In genomic region chr1:156504821-156505678, GRCh38 we compare ENCODE assay signal across 8 cellular contexts. TPM values are rescaled to one million over a fixed set of nuclear protein-coding genes. Genes with fewer than 3 reads are reported as not detected.
DNase-seq lines count a peak whose midpoint lies in the region; ATAC-seq and TF ChIP-seq lines count a peak whose summit lies in the region.

No MANE protein-coding gene starts in this region.

- H3K27me3 Mint-ChIP-seq in activated naive CD8-positive, alpha-beta T cell = no peaks in the 10 kb centered on the region

- H3K4me3 ChIP-seq in HCT116 (replicated peaks in 1 of 2; ENCODE audit: low read depth in 1 of 2, low read length in 2 of 2) = peak overlapping the region; percentile 39 to 47

- BruUV-seq in HCT116 (replicated peaks; lab: Mats Ljungman, UMichigan) = no TSS peak

- H3K9me3 Mint-ChIP-seq in activated naive CD8-positive, alpha-beta T cell (ENCODE audit: low read depth) = no peaks in the 10 kb centered on the region

- no peaks in the 10 kb centered on the region for H3K36me3 Mint-ChIP-seq in activated naive CD8-positive, alpha-beta T cell

- H2AFZ ChIP-seq in HCT116 (ENCODE audit: low read depth, low read length, poor library complexity, severe bottlenecking) = no peak overlapping the region

- no peaks in the 10 kb centered on the region for H3K27me3 ChIP-seq in HCT116 (ENCODE audit: insufficient read depth, low read length)

- no peaks in the 10 kb centered on the region for H3K9me2 ChIP-seq in HCT116 (ENCODE audit: insufficient read depth)

- H3K79me2 ChIP-seq in HCT116 (ENCODE audit: insufficient read depth, low read length) = peaks cover 5% of the 10 kb centered on the region

- TF ChIP-seq CTCF in HCT116 (IDR thresholded peaks at IDR 0.05 in 2 of 3, conservative IDR thresholded peaks at IDR 0.05 in 1 of 3; ENCODE audit: borderline replicate concordance in 1 of 3, insufficient read depth in 1 of 3, low read depth in 2 of 3, low read length in 2 of 3) (no peak), omental fat pad (IDR thresholded peaks at IDR 0.05) (no peak)

- H4K20me1 ChIP-seq in HCT116 (ENCODE audit: insufficient read depth) = no peaks in the 10 kb centered on the region

- H3K4me1 ChIP-seq in HCT116 (ENCODE audit: control insufficient read depth in 1 of 2, insufficient read depth in 2 of 2, low read length in 2 of 2) = peaks cover 40 to 63% of the 10 kb centered on the region in 2 experiments

- DNase-seq in ELR (ENCODE audit: low read depth) (peak; percentile 98), HCT116 (ENCODE audit: low read depth, low spot score) (peak; percentile 98), NCI-H1105 (lab: John Stamatoyannopoulos, UW) (peak; percentile 96), SKM-1 (lab: John Stamatoyannopoulos, UW; ENCODE audit: unreplicated experiment) (peak; percentile 99), glomerular visceral epithelial cell (ENCODE audit: extremely low spot score) (peak; percentile 98), omental fat pad (ENCODE audit: low spot score) (peak; percentile 99)

- H3K9me3 ChIP-seq in HCT116 (ENCODE audit: control insufficient read depth in 1 of 2, insufficient read depth in 1 of 2, low read depth in 1 of 2, low read length in 2 of 2) = no peaks in the 10 kb centered on the region

- H3K4me2 ChIP-seq in HCT116 (ENCODE audit: low read length) = peak overlapping the region; percentile 93

- intact Hi-C loops in HCT116 (cut with micrococcal nuclease) = loop anchor here (1.0 to 10.0 kb wide), 2 partner anchors 48 to 240 kb away; partner anchors contain the start of gene MRPL24

- H3K27ac ChIP-seq in HCT116 (ENCODE audit: low read depth, low read length) (peak overlapping the region; percentile 99), temporal lobe (ENCODE audit: low read depth, low read length) (peak overlapping the region; percentile 98)

- CTCF ChIA-PET in HCT116 (lab: Charles Lee) = interaction anchor here (0.5 to 2.1 kb wide), 6 partner anchors 13 to 146 kb away, joined by 3 to 7 read pairs (median 4); no protein-coding TSS in a partner anchor

- H3K36me3 ChIP-seq in HCT116 (ENCODE audit: control insufficient read depth in 1 of 2, insufficient read depth in 2 of 2, low read length in 2 of 2) = no peaks in the 10 kb centered on the region

- peak overlapping the region; percentile 99 for H3K27ac Mint-ChIP-seq in activated naive CD8-positive, alpha-beta T cell

- ATAC-seq in HCT116 (peak; percentile 43), omental fat pad (ENCODE audit: low FRiP score) (peak; percentile 61)

- RAD21 ChIA-PET in HCT116 (lab: Charles Lee; ENCODE audit: low non-redundant PET in 1 of 2, low total read pairs in 2 of 2, uncharacterized antibody in 2 of 2, unreplicated experiment in 2 of 2) = no interaction called here

- POLR2A ChIA-PET in HCT116 (lab: Charles Lee) = interaction anchor here (0.9 to 2.1 kb wide), 3 partner anchors 13 to 156 kb away, joined by 3 to 6 read pairs (median 3); no protein-coding TSS in a partner anchor

- no peak for TF ChIP-seq POLR2A in HCT116 (IDR thresholded peaks at IDR 0.05; ENCODE audit: borderline replicate concordance, extremely low read depth, insufficient read depth, insufficient read length)

- TF ChIP-seq RAD21 in HCT116 (IDR thresholded peaks at IDR 0.05; ENCODE audit: low read depth) = no peak

- peak overlapping the region; percentile 97 for H3K9ac ChIP-seq in HCT116 (ENCODE audit: low read length)

- peak overlapping the region; percentile 83 for H3K4me3 Mint-ChIP-seq in activated naive CD8-positive, alpha-beta T cell

- H3K4me1 Mint-ChIP-seq in activated naive CD8-positive, alpha-beta T cell (ENCODE audit: low read depth) = peaks cover 75% of the 10 kb centered on the region

TF ChIP-seq in HCT116, 20 proteins besides CTCF, POLR2A, EP300 and RAD21:
- TF ChIP-seq ZNF274 (IDR thresholded peaks at IDR 0.05; ENCODE audit: low read depth, low read length) (no peak), CBX3 (IDR thresholded peaks at IDR 0.05; ENCODE audit: low read depth) (no peak), SP1 (IDR thresholded peaks at IDR 0.05; ENCODE audit: low read depth) (no peak), ELF1 (IDR thresholded peaks at IDR 0.05; ENCODE audit: borderline replicate concordance, low read depth) (no peak), POLR2AphosphoS5 (IDR thresholded peaks at IDR 0.05; ENCODE audit: low read depth, low read length) (peak; percentile 4), YY1 (IDR thresholded peaks at IDR 0.05; ENCODE audit: extremely low read depth, insufficient replicate concordance, low read depth, low read length) (peak; percentile 61), REST (IDR thresholded peaks at IDR 0.05; ENCODE audit: low read depth) (no peak), SIN3A (IDR thresholded peaks at IDR 0.05; ENCODE audit: low read depth) (no peak), TCF7L2 (IDR thresholded peaks at IDR 0.05; ENCODE audit: borderline replicate concordance, extremely low read depth, insufficient read depth, insufficient read length) (peak; percentile 8), SRF (IDR thresholded peaks at IDR 0.05; ENCODE audit: low read depth) (no peak), ZBTB33 (IDR thresholded peaks at IDR 0.05; ENCODE audit: extremely low read depth, insufficient replicate concordance, low read length) (no peak)

RNA-seq across cellular contexts. Expression of gene MEF2D, which starts 4.5 kb away (rescaled TPM):
- total RNA-seq in HCT116 (2021; ENCODE audit: unreplicated experiment) (44.2 TPM), omental fat pad (10 to 100 TPM; 22.8 to 33.8 (median 28.1) TPM), temporal lobe (6.9 TPM)
- polyA plus RNA-seq in HCT116 (2012) = 39.9 and 55.3 TPM in 2 replicates

Comparison
In these comparisons a context has a peak if more than half of its experiments do, and no peak if none do; other contexts are left out.
1. Peak in every context shown above with its lines: DNase-seq, ATAC-seq, H3K4me3 ChIP-seq and H3K27ac ChIP-seq.